1 cellular context compared by ENCODE assay signal in the genomic region with DNA sequence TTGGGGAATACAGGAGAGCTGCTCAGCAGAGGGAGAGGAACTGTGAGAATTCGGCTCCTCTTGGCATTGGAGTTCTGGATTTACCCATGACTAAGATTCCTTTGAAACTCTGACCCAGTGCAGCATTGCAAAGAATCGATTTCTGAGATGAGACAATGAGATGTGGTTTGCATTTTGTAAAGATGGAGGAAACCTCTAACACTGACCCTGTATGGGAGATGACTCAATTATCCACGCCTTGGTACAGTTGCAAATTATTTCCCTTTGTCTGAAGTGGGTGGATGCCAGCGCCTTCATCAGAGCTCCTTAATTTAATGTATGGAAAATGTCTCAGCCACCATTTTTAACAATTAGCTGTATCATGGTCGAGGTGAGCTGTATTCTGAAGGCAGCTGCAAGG.
TF ChIP-seq lines count a peak whose summit lies in the region.

No MANE protein-coding gene starts in this region.

TF ChIP-seq in IMR-90, 13 proteins besides CTCF, POLR2A, EP300 and RAD21 (continued from another document):
- no peak for TF ChIP-seq MAZ (IDR thresholded peaks at IDR 0.05; ENCODE audit: borderline replicate concordance, low read depth, low read length)
- TF ChIP-seq RCOR1 (IDR thresholded peaks at IDR 0.05; ENCODE audit: insufficient replicate concordance, low read length) = no peak
- no peak for TF ChIP-seq MAFK (IDR thresholded peaks at IDR 0.05; ENCODE audit: low read depth, low read length)
- TF ChIP-seq, protein P1, sequence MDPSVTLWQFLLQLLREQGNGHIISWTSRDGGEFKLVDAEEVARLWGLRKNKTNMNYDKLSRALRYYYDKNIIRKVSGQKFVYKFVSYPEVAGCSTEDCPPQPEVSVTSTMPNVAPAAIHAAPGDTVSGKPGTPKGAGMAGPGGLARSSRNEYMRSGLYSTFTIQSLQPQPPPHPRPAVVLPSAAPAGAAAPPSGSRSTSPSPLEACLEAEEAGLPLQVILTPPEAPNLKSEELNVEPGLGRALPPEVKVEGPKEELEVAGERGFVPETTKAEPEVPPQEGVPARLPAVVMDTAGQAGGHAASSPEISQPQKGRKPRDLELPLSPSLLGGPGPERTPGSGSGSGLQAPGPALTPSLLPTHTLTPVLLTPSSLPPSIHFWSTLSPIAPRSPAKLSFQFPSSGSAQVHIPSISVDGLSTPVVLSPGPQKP (IDR thresholded peaks at IDR 0.05; ENCODE audit: borderline replicate concordance, low read depth, low read length) = no peak
- TF ChIP-seq SMC3 (IDR thresholded peaks at IDR 0.05; ENCODE audit: low read depth, low read length) = no peak
